In the genomic region with DNA sequence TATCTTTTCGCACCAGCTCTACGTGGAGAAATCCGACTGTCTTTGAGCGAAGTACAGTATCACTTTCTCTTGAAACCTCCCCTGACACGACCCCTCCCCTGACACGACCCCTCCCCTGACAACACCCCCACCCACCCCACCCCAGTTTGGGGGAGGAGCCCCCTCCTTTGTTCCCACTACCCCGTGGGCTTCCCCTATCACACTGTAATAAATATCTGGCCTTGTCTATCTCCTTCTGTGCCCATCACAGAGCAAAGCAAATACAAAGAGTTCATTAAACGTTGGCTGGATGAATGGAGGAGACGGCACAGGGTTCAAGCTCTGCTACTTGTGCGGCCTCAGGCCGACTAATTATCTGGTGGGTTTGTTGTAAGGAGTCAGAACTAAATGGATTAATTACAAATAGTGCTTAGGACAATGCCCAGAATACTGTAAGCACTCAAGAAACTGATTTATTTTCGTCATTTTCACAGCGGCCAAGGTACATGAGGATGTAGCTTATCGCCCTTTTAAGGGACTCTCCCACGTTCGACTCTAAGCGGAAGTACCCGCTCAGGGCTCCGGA, we compare ENCODE assay signal across 9 cellular contexts. TPM values are rescaled to one million over a fixed set of nuclear protein-coding genes. Genes with fewer than 3 reads are reported as not detected.
A peak's percentile ranks its signal among the peaks of the same experiment; 100 is the strongest.
DNase-seq lines count a peak whose midpoint lies in the region; ATAC-seq, FAIRE-seq and TF ChIP-seq lines count a peak whose summit lies in the region.
"Had no signal": no experiment of that assay in that cellular context is flagged by ENCODE, and none has a peak within 500 bp of the region (broad histone marks: within the 10 kb centered on the region; RNA-seq: fewer than 3 reads in every experiment).

No MANE protein-coding gene starts in this region.

- H3K36me3 ChIP-seq in skeletal muscle tissue (ENCODE audit: control insufficient read depth in 3 of 3, insufficient read depth in 3 of 3, low read length in 3 of 3) = no peaks in the 10 kb centered on the region

- POLR2A ChIA-PET in activated B cell treated with CpG ODN at 0.5 μM for 24 hours (lab: Charles Lee) = interaction anchor here (0.5 to 5.9 kb wide), 36 partner anchors 11 to 1628 kb away, joined by 3 to 104 read pairs (median 6); a partner anchor contains a TSS

- ATAC-seq in GM21619 (IDR thresholded peaks at IDR 0.05; ENCODE audit: unreplicated experiment) (peak; percentile 3), activated B cell treated with CpG ODN at 0.5 μM for 24 hours (ENCODE audit: low read depth) (peak; percentile 3), left ventricle myocardium superior (peak; percentile 0), GM19351 (IDR thresholded peaks at IDR 0.05; ENCODE audit: unreplicated experiment) (no peak)

- H3K27ac ChIP-seq in 22Rv1 = peak overlapping the region; percentile 98
- peak overlapping the region; percentile 95 for H3K27ac ChIP-seq in skeletal muscle tissue (ENCODE audit: low read depth, low read length)

- H3K9me3 Mint-ChIP-seq in activated B cell treated with CpG ODN at 0.5 μM for 24 hours = no peaks in the 10 kb centered on the region

- FAIRE-seq in D721Med (lab: Jason Lieb, UNC) = no peak

- H3K4me1 ChIP-seq in skeletal muscle tissue (ENCODE audit: control insufficient read depth in 3 of 3, insufficient read depth in 3 of 3, low read length in 3 of 3) = peaks cover 28 to 35% (median 32%) of the 10 kb centered on the region in 3 donors

- no peaks in the 10 kb centered on the region for H3K9me3 ChIP-seq in skeletal muscle tissue (ENCODE audit: control insufficient read depth in 3 of 3, low read length in 3 of 3)

- peak overlapping the region; percentile 86 to 92 (median 89) for H3K9ac ChIP-seq in skeletal muscle tissue (ENCODE audit: low read depth in 1 of 3, low read length in 3 of 3)

- peaks cover 41% of the 10 kb centered on the region for H3K4me1 Mint-ChIP-seq in activated B cell treated with CpG ODN at 0.5 μM for 24 hours

- intact Hi-C loops in activated B cell treated with CpG ODN at 0.5 μM for 24 hours (cut with micrococcal nuclease) (loop anchor here (1.0 to 10.0 kb wide), 15 partner anchors 15 to 1267 kb away; a partner anchor contains a TSS), left ventricle myocardium superior (cut with micrococcal nuclease) (no loop called here)

- peak overlapping the region; percentile 90 for H3K4me3 Mint-ChIP-seq in activated B cell treated with CpG ODN at 0.5 μM for 24 hours

- peaks cover 15% of the 10 kb centered on the region for H3K27me3 Mint-ChIP-seq in activated B cell treated with CpG ODN at 0.5 μM for 24 hours

- DNase-seq in activated B cell treated with CpG ODN at 0.5 μM for 24 hours (no peak), left ventricle myocardium superior (no peak), NCI-H2227 treated with DMSO at 0.1 percent for 48 hours (lab: John Stamatoyannopoulos, UW) (no peak), D721Med (ENCODE audit: insufficient read length, low spot score) (no peak)

- H3K36me3 Mint-ChIP-seq in activated B cell treated with CpG ODN at 0.5 μM for 24 hours (ENCODE audit: low read depth) = peaks cover 3% of the 10 kb centered on the region

- H3K4me3 ChIP-seq in skeletal muscle tissue (ENCODE audit: low read length in 3 of 3) = peak overlapping the region; percentile 83 to 89 (median 87)

- TF ChIP-seq CTCF in 22Rv1 (IDR thresholded peaks at IDR 0.05) (no peak), activated B cell treated with CpG ODN at 0.5 μM for 24 hours (IDR thresholded peaks at IDR 0.05) (no peak), D721Med (IDR thresholded peaks at IDR 0.05; ENCODE audit: insufficient read depth, missing control alignments) (no peak)

- H3K27me3 ChIP-seq in skeletal muscle tissue (ENCODE audit: control insufficient read depth in 3 of 3, insufficient read depth in 3 of 3, low read length in 3 of 3) = peaks cover 0 to 3% (median 0%) of the 10 kb centered on the region in 3 donors

- H3K27ac Mint-ChIP-seq in activated B cell treated with CpG ODN at 0.5 μM for 24 hours = peak overlapping the region; percentile 94

- CTCF ChIA-PET in activated B cell treated with CpG ODN at 0.5 μM for 24 hours (lab: Charles Lee) = interaction anchor here (1.1 to 4.8 kb wide), 19 partner anchors 8 to 291 kb away, joined by 3 to 50 read pairs (median 9); a partner anchor contains a TSS

RNA-seq across cellular contexts. Expression of a gene that starts 0.6 kb away (rescaled TPM):
- total RNA-seq in activated B cell treated with CpG ODN at 0.5 μM for 24 hours (102 and 126 TPM in 2 replicates), left ventricle myocardium superior (28.5 TPM), skeletal muscle tissue (15.7 TPM)

RNA-seq across cellular contexts. Expression of a gene that starts 28.1 kb away (rescaled TPM):
- total RNA-seq in activated B cell treated with CpG ODN at 0.5 μM for 24 hours (not detected in 2 replicates), left ventricle myocardium superior (not detected), skeletal muscle tissue (not detected)
- total RNA-seq: pulmonary artery endothelial cell had no signal

RNA-seq across cellular contexts. Expression of a gene that starts 31.5 kb away (rescaled TPM):
- total RNA-seq in activated B cell treated with CpG ODN at 0.5 μM for 24 hours = 87.9 and 88.4 TPM in 2 replicates
- total RNA-seq in left ventricle myocardium superior = 2.7 TPM
- 9.9 TPM for total RNA-seq in skeletal muscle tissue

RNA-seq across cellular contexts. Expression of a gene that starts 47.7 kb away (rescaled TPM):
- total RNA-seq in activated B cell treated with CpG ODN at 0.5 μM for 24 hours = not detected in 2 replicates
- 14.6 TPM for total RNA-seq in left ventricle myocardium superior
- 6.3 TPM for total RNA-seq in skeletal muscle tissue

RNA-seq across cellular contexts. Expression of a gene that starts 50.5 kb away (rescaled TPM):
- total RNA-seq in activated B cell treated with CpG ODN at 0.5 μM for 24 hours = 17.7 and 22.6 TPM in 2 replicates
- 21.5 TPM for total RNA-seq in left ventricle myocardium superior
- 8.9 TPM for total RNA-seq in skeletal muscle tissue
